8 cellular contexts compared by ENCODE assay signal in genomic region chr18:38565513-38565912, GRCh38.
"Had no signal": no experiment of that assay in that cellular context is flagged by ENCODE, and none has a peak within 500 bp of the region (broad histone marks: within the 10 kb centered on the region; RNA-seq: fewer than 3 reads in every experiment).

No MANE protein-coding gene starts in this region.

- FAIRE-seq: G401.6, GM12878, GM12891, GM12892, GM18507, GM19239 had no signal

- DNase-seq: GDM1, GF-D8 had no signal

- ATAC-seq: GM12878 had no signal

- H3K4me3 ChIP-seq: GM12878 had no signal
